ENCODE assay signal across 8 cellular contexts in genomic region chr2:181586569-181587076, GRCh38.
A peak's percentile ranks its signal among the peaks of the same experiment; 100 is the strongest.
DNase-seq lines count a peak whose midpoint lies in the region; ATAC-seq and TF ChIP-seq lines count a peak whose summit lies in the region.

No MANE protein-coding gene starts in this region.

- ATAC-seq in GM18520 (IDR thresholded peaks at IDR 0.05; ENCODE audit: unreplicated experiment) (peak; percentile 86), HG02588 (IDR thresholded peaks at IDR 0.05; ENCODE audit: unreplicated experiment) (peak; percentile 93), upper lobe of left lung (ENCODE audit: low FRiP score in 2 of 2) (no peak)
- peak; percentile 52 for ATAC-seq in central memory CD8-positive, alpha-beta T cell (replicated peaks; ENCODE audit: extremely low read depth, poor library complexity, severe bottlenecking)
- ATAC-seq in activated T-cell treated with anti-CD3 and anti-CD28 coated beads, Interleukin-2, amount 50 U/mL, for 4 hours = no peak

- H3K36me3 Mint-ChIP-seq in central memory CD8-positive, alpha-beta T cell (ENCODE audit: insufficient read depth) = no peaks in the 10 kb centered on the region
- no peaks in the 10 kb centered on the region for H3K36me3 Mint-ChIP-seq in activated T-cell treated with anti-CD3 and anti-CD28 coated beads, Interleukin-2, amount 50 U/mL, for 4 hours (ENCODE audit: insufficient read depth)

- no peaks in the 10 kb centered on the region for H3K9me3 ChIP-seq in upper lobe of left lung

- peaks cover 29% of the 10 kb centered on the region for H3K27me3 Mint-ChIP-seq in central memory CD8-positive, alpha-beta T cell
- H3K27me3 Mint-ChIP-seq in activated T-cell treated with anti-CD3 and anti-CD28 coated beads, Interleukin-2, amount 50 U/mL, for 4 hours (ENCODE audit: low read depth) = peaks cover 11% of the 10 kb centered on the region

- H3K27ac ChIP-seq in brain microvascular endothelial cell (no peak overlapping the region), upper lobe of left lung (no peak overlapping the region)

- H3K27ac Mint-ChIP-seq in central memory CD8-positive, alpha-beta T cell (ENCODE audit: low read depth) = no peak overlapping the region

- no peak for TF ChIP-seq POLR2A in upper lobe of left lung (IDR thresholded peaks at IDR 0.05)

- H3K27me3 ChIP-seq in brain microvascular endothelial cell (replicated peaks) (no peaks in the 10 kb centered on the region), upper lobe of left lung (no peaks in the 10 kb centered on the region)

- 10 to 14% methylated on average over 4 of the region's 4 CpGs for WGBS in upper lobe of left lung, 2 donors

- in situ Hi-C loops in brain microvascular endothelial cell (cut with HindIII; ENCODE audit: low pct_ligation_motif_present, low sequenced_read_pairs) = no loop called here

- no peak for TF ChIP-seq EP300 in upper lobe of left lung (IDR thresholded peaks at IDR 0.05)

- DNase-seq in NCI-H1105 treated with DMSO at 0.1 percent for 48 hours (lab: John Stamatoyannopoulos, UW) (peak; percentile 96), brain microvascular endothelial cell (no peak), upper lobe of left lung (no peak), GDM1 (lab: John Stamatoyannopoulos, UW) (no peak)
- no peak for DNase-seq in central memory CD8-positive, alpha-beta T cell (ENCODE audit: low spot score in 2 of 2)
- DNase-seq in activated T-cell treated with anti-CD3 and anti-CD28 coated beads, Interleukin-2, amount 50 U/mL, for 4 hours = no peak

- no peak overlapping the region for H3K4me3 Mint-ChIP-seq in central memory CD8-positive, alpha-beta T cell
- no peak overlapping the region for H3K4me3 Mint-ChIP-seq in activated T-cell treated with anti-CD3 and anti-CD28 coated beads, Interleukin-2, amount 50 U/mL, for 4 hours

- no peaks in the 10 kb centered on the region for H3K9me3 Mint-ChIP-seq in central memory CD8-positive, alpha-beta T cell
- H3K9me3 Mint-ChIP-seq in activated T-cell treated with anti-CD3 and anti-CD28 coated beads, Interleukin-2, amount 50 U/mL, for 4 hours = no peaks in the 10 kb centered on the region

- H3K4me1 ChIP-seq in upper lobe of left lung = no peaks in the 10 kb centered on the region

- no peak overlapping the region for H3K4me3 ChIP-seq in brain microvascular endothelial cell (ENCODE audit: low read depth, low read length)
- H3K4me3 ChIP-seq in upper lobe of left lung = no peak overlapping the region

- H3K36me3 ChIP-seq in brain microvascular endothelial cell (replicated peaks) = no peaks in the 10 kb centered on the region
- no peaks in the 10 kb centered on the region for H3K36me3 ChIP-seq in upper lobe of left lung

- peaks cover 26% of the 10 kb centered on the region for H3K4me1 Mint-ChIP-seq in central memory CD8-positive, alpha-beta T cell
- H3K4me1 Mint-ChIP-seq in activated T-cell treated with anti-CD3 and anti-CD28 coated beads, Interleukin-2, amount 50 U/mL, for 4 hours (ENCODE audit: low read depth) = peaks cover 11% of the 10 kb centered on the region

- TF ChIP-seq CTCF in brain microvascular endothelial cell (IDR thresholded peaks at IDR 0.05; ENCODE audit: low read depth, low read length, missing control alignments) (no peak), upper lobe of left lung (IDR thresholded peaks at IDR 0.05) (no peak)

Comparison
In these comparisons a context has a peak if more than half of its experiments do, and no peak if none do; other contexts are left out.
1. ATAC-seq: peak in GM18520 (single experiment), HG02588 (single experiment) and central memory CD8-positive, alpha-beta T cell (single experiment); none in activated T-cell treated with anti-CD3 and anti-CD28 coated beads, Interleukin-2, amount 50 U/mL, for 4 hours (0 of 2) and upper lobe of left lung (0 of 2).